Comparison of ENCODE assay signal across 16 cellular contexts in the genomic region with DNA sequence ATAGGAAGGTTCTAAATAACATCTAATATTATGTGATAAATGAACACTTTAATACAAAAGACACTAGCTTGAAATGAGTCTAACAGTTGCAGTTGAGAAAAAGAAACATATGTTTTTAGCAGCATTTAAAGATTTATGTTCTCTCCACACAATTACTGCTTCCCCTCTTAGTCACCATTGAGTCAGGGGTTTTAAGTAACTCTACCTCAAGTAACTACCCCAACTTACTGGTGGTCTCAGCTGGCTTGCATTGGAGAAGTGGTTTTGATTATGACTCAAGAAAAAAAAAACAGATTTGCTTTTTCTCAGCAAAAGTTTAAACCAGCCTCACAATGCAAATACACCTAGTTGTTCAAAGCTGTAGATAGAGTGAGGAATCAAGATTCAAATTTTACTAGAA.
"Had no signal": no experiment of that assay in that cellular context is flagged by ENCODE, and none has a peak within 500 bp of the region (broad histone marks: within the 10 kb centered on the region; RNA-seq: fewer than 3 reads in every experiment).

No MANE protein-coding gene starts in this region.

- DNase-seq: activated CD4-positive, alpha-beta T cell treated with anti-CD3 and anti-CD28 coated beads for 4 hours; activated CD8-positive, alpha-beta T cell treated with anti-CD3 and anti-CD28 coated beads for 36 hours; activated gamma-delta T cell; activated naive CD8-positive, alpha-beta T cell treated with anti-CD3 and anti-CD28 coated beads for 36 hours; activated T-cell treated with anti-CD3 and anti-CD28 coated beads, Interleukin-2, amount 50 U/mL, for 4 hours; dermis blood vessel endothelial cell; hippocampal formation; kidney glomerular epithelial cell; left ventricle myocardium superior; mucosa of descending colon; naive thymus-derived CD4-positive, alpha-beta T cell; stimulated activated CD4-positive, alpha-beta T cell treated with anti-CD3 and anti-CD28 coated beads, Interleukin-2, amount 100 ng/mL, for 48 hours; T-helper 17 cell; uterus had no signal

- H3K27ac Mint-ChIP-seq: activated CD8-positive, alpha-beta T cell treated with anti-CD3 and anti-CD28 coated beads for 36 hours; activated naive CD8-positive, alpha-beta T cell treated with anti-CD3 and anti-CD28 coated beads for 36 hours; memory B cell; naive thymus-derived CD4-positive, alpha-beta T cell; stimulated activated memory B cell treated with anti-CD40 and anti-IgM and Interleukin-4, amounts not matched to agents 10 μg/mL and 1 μg/mL and 100 μg/mL, for 72 hours; T-helper 17 cell had no signal

- H3K4me3 Mint-ChIP-seq: activated CD8-positive, alpha-beta T cell treated with anti-CD3 and anti-CD28 coated beads for 36 hours; activated naive CD8-positive, alpha-beta T cell treated with anti-CD3 and anti-CD28 coated beads for 36 hours; activated T-cell treated with anti-CD3 and anti-CD28 coated beads, Interleukin-2, amount 50 U/mL, for 4 hours; memory B cell; naive thymus-derived CD4-positive, alpha-beta T cell; stimulated activated memory B cell treated with anti-CD40 and anti-IgM and Interleukin-4, amounts not matched to agents 10 μg/mL and 1 μg/mL and 100 μg/mL, for 72 hours; T-helper 17 cell had no signal

- H3K36me3 Mint-ChIP-seq: activated naive CD8-positive, alpha-beta T cell treated with anti-CD3 and anti-CD28 coated beads for 36 hours; memory B cell; stimulated activated memory B cell treated with anti-CD40 and anti-IgM and Interleukin-4, amounts not matched to agents 10 μg/mL and 1 μg/mL and 100 μg/mL, for 72 hours had no signal

- H3K4me1 Mint-ChIP-seq: activated naive CD8-positive, alpha-beta T cell treated with anti-CD3 and anti-CD28 coated beads for 36 hours; memory B cell; naive thymus-derived CD4-positive, alpha-beta T cell; stimulated activated memory B cell treated with anti-CD40 and anti-IgM and Interleukin-4, amounts not matched to agents 10 μg/mL and 1 μg/mL and 100 μg/mL, for 72 hours; T-helper 17 cell had no signal

- H3K27me3 Mint-ChIP-seq: activated CD8-positive, alpha-beta T cell treated with anti-CD3 and anti-CD28 coated beads for 36 hours; activated naive CD8-positive, alpha-beta T cell treated with anti-CD3 and anti-CD28 coated beads for 36 hours; memory B cell; naive thymus-derived CD4-positive, alpha-beta T cell; stimulated activated memory B cell treated with anti-CD40 and anti-IgM and Interleukin-4, amounts not matched to agents 10 μg/mL and 1 μg/mL and 100 μg/mL, for 72 hours; T-helper 17 cell had no signal

- ATAC-seq: activated CD8-positive, alpha-beta T cell treated with anti-CD3 and anti-CD28 coated beads for 36 hours; activated T-cell treated with anti-CD3 and anti-CD28 coated beads, Interleukin-2, amount 50 U/mL, for 4 hours; left ventricle myocardium superior; mucosa of descending colon; naive thymus-derived CD4-positive, alpha-beta T cell; stimulated activated memory B cell treated with anti-CD40 and anti-IgM and Interleukin-4, amounts not matched to agents 10 μg/mL and 1 μg/mL and 100 μg/mL, for 72 hours; T-helper 17 cell had no signal
